ENCODE assay signal across 8 cellular contexts in the genomic region with DNA sequence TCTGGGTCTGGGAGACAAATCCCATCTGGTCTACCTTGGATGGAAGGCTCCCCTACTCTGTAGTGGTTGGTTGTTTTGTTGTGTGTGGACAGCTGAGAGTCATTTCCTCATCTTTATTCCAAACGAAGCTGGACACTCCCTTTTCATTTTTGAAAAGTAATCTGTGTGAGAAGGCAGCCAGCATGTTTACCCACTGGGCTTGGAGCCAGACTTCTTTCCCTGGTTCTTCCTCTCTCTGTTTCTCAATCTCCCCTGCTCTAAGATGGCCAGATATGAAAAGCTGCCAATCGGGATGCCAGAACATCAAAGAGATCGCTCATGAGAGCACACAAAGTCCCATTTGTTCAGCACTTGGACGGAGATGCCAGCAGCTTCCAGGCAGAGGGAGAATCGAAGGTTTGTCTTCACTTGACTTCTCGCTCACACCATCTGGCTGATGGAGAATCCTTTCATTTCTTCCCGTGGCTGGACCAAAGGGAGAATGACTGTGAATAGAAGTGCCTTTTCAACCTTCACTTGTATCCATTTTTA.
A peak's percentile ranks its signal among the peaks of the same experiment; 100 is the strongest.
DNase-seq lines count a peak whose midpoint lies in the region; ATAC-seq, FAIRE-seq and TF ChIP-seq lines count a peak whose summit lies in the region.

No MANE protein-coding gene starts in this region.

- FAIRE-seq in HepG2 (lab: Jason Lieb, UNC), result peak; percentile 95

- peak overlapping the region; percentile 45 for H2AFZ ChIP-seq in HepG2 (ENCODE audit: low read length)

- in situ Hi-C loops in HepG2 (cut with HindIII; ENCODE audit: extremely low pct_ligation_motif_present, low pct_unique_long_range_greater_than_20kb), result loop anchor here (5.0 kb wide), 1 partner anchor 312 kb away; no protein-coding TSS in a partner anchor

- intact Hi-C loops in breast epithelium (cut with DNase I; ENCODE audit: low total_unique reads) (loop anchor here (10.0 kb wide), 1 partner anchor 305 kb away; the partner anchor contains the start of gene AHR), HepG2 (cut with micrococcal nuclease; ENCODE audit: unreplicated experiment) (loop anchor here (1.0 to 10.0 kb wide), 6 partner anchors 31 to 245 kb away; no protein-coding TSS in a partner anchor)
- intact Hi-C loops in activated CD4-positive, alpha-beta T cell treated with anti-CD3 and anti-CD28 coated beads, Interleukin-2, amount 10 ng/mL, durations not matched to agents 24 days and 14 days (cut with micrococcal nuclease), result loop anchor here (10.0 kb wide), 1 partner anchor 415 kb away; no protein-coding TSS in a partner anchor

- H3K4me3 Mint-ChIP-seq in activated CD4-positive, alpha-beta T cell treated with anti-CD3 and anti-CD28 coated beads, Interleukin-2, amount 10 ng/mL, durations not matched to agents 24 days and 14 days, result no peak overlapping the region

- no peaks in the 10 kb centered on the region for H3K79me2 ChIP-seq in HepG2 (ENCODE audit: insufficient read depth, low read length)

- TF ChIP-seq RAD21 in HepG2 (CRISPR knock-in tag; IDR thresholded peaks at IDR 0.05), result no peak; the same call in none of the 2 replicates

- H4K20me1 ChIP-seq in HepG2 (ENCODE audit: insufficient read depth, low read length), result no peaks in the 10 kb centered on the region

- DNase-seq in AG09319 (ENCODE audit: extremely low read depth, low read depth), result peak; percentile 91
- DNase-seq in NCI-H2029 (lab: John Stamatoyannopoulos, UW), result peak; percentile 60
- peak; percentile 85 to 97 for DNase-seq in breast epithelium (ENCODE audit: low spot score in 2 of 2)
- peak; percentile 100 for DNase-seq in HepG2 (ENCODE audit: low spot score)
- DNase-seq in ureter (ENCODE audit: low spot score), result peak; percentile 95
- DNase-seq in activated CD4-positive, CD25-positive, alpha-beta regulatory T cell (lab: John Stamatoyannopoulos, UW), result no peak
- no peak for DNase-seq in activated CD4-positive, alpha-beta T cell treated with anti-CD3 and anti-CD28 coated beads, Interleukin-2, amount 10 ng/mL, durations not matched to agents 24 days and 14 days

- TF ChIP-seq CTCF in AG09319 (IDR thresholded peaks at IDR 0.05; ENCODE audit: low read depth, low read length), result no peak
- no peak for TF ChIP-seq CTCF in breast epithelium (IDR thresholded peaks at IDR 0.05)
- TF ChIP-seq CTCF in HepG2 (CRISPR knock-in tag; IDR thresholded peaks at IDR 0.05), result no peak

- H3K27me3 ChIP-seq in breast epithelium, result no peaks in the 10 kb centered on the region
- no peaks in the 10 kb centered on the region for H3K27me3 ChIP-seq in HepG2 (ENCODE audit: control insufficient read depth in 1 of 2, insufficient read depth in 2 of 2, low read length in 2 of 2)

- H3K4me1 ChIP-seq in breast epithelium (peaks cover 0 to 7% of the 10 kb centered on the region in 2 donors), HepG2 (ENCODE audit: insufficient read depth, low read length) (peaks cover 81% of the 10 kb centered on the region)

- peak overlapping the region in 2 of 3 donors; percentile 9 to 14 for H3K4me3 ChIP-seq in breast epithelium
- H3K4me3 ChIP-seq in HepG2 (replicated peaks in 1 of 3; ENCODE audit: insufficient read depth in 1 of 3, low read depth in 2 of 3, low read length in 3 of 3), result peak overlapping the region; percentile 15 to 51 (median 36); a peak in 5 of 6 replicates

- peak overlapping the region; percentile 65 for H3K4me2 ChIP-seq in HepG2 (ENCODE audit: low read depth, low read length)

- H3K27ac Mint-ChIP-seq in activated CD4-positive, alpha-beta T cell treated with anti-CD3 and anti-CD28 coated beads, Interleukin-2, amount 10 ng/mL, durations not matched to agents 24 days and 14 days, result no peak overlapping the region

- ATAC-seq in HepG2 (peak; percentile 96), HG02759 (IDR thresholded peaks at IDR 0.05; ENCODE audit: unreplicated experiment) (no peak)

- H3K9me3 Mint-ChIP-seq in activated CD4-positive, alpha-beta T cell treated with anti-CD3 and anti-CD28 coated beads, Interleukin-2, amount 10 ng/mL, durations not matched to agents 24 days and 14 days, result no peaks in the 10 kb centered on the region

- peak overlapping the region; percentile 61; the same call in 1 of the 2 replicates for H3K9ac ChIP-seq in HepG2 (ENCODE audit: insufficient read depth, low read depth, low read length)

- no TSS peak for BruUV-seq in HepG2 (replicated peaks; lab: Mats Ljungman, UMichigan)

- H3K27ac ChIP-seq in breast epithelium, result peak overlapping the region; percentile 81 to 84
- peak overlapping the region; percentile 76 for H3K27ac ChIP-seq in HepG2 (ENCODE audit: extremely low read length, insufficient read depth, low read length)

- TF ChIP-seq POLR2A in breast epithelium (IDR thresholded peaks at IDR 0.05), result no peak
- TF ChIP-seq POLR2A in HepG2 (IDR thresholded peaks at IDR 0.05; ENCODE audit: insufficient read depth in 1 of 2, low read depth in 2 of 2, low read length in 2 of 2), result peak in 1 of 2 experiments; percentile 41; a peak in 1 of 4 replicates

- CTCF ChIA-PET in HepG2 (lab: Yijun Ruan, JAX; ENCODE audit: low intra/inter-chr PET ratio, low total read pairs), result no interaction called here

- H3K27me3 Mint-ChIP-seq in activated CD4-positive, alpha-beta T cell treated with anti-CD3 and anti-CD28 coated beads, Interleukin-2, amount 10 ng/mL, durations not matched to agents 24 days and 14 days, result peaks cover 16% of the 10 kb centered on the region

- WGBS in HepG2 (ENCODE audit: low lambda C conversion rate), result 2% methylated on average over 7 of the region's 7 CpGs

- peak; percentile 49 to 98; a peak in 2 of 4 replicates for TF ChIP-seq EP300 in HepG2 (IDR thresholded peaks at IDR 0.05; ENCODE audit: low read depth in 2 of 2, low read length in 2 of 2)
- peak; percentile 96 for TF ChIP-seq EP300 in HepG2 (CRISPR knock-in tag; IDR thresholded peaks at IDR 0.05; ENCODE audit: borderline replicate concordance)

- H3K36me3 Mint-ChIP-seq in activated CD4-positive, alpha-beta T cell treated with anti-CD3 and anti-CD28 coated beads, Interleukin-2, amount 10 ng/mL, durations not matched to agents 24 days and 14 days (ENCODE audit: low read depth), result no peaks in the 10 kb centered on the region

- POLR2A ChIA-PET in HepG2 (lab: Yijun Ruan, JAX), result interaction anchor here (0.9 to 1.7 kb wide), 16 partner anchors 9 to 308 kb away, joined by 3 to 20 read pairs (median 6); partner anchors contain the start of gene AHR

- H3K4me1 Mint-ChIP-seq in activated CD4-positive, alpha-beta T cell treated with anti-CD3 and anti-CD28 coated beads, Interleukin-2, amount 10 ng/mL, durations not matched to agents 24 days and 14 days, result peaks cover 3% of the 10 kb centered on the region

- H3K9me3 ChIP-seq in breast epithelium (no peaks in the 10 kb centered on the region), HepG2 (ENCODE audit: low read length) (no peaks in the 10 kb centered on the region)

- H3K36me3 ChIP-seq in breast epithelium, result no peaks in the 10 kb centered on the region
- H3K36me3 ChIP-seq in HepG2 (replicated peaks in 1 of 2; ENCODE audit: control insufficient read depth in 1 of 2, insufficient read depth in 2 of 2, low read length in 2 of 2), result no peaks in the 10 kb centered on the region

TF ChIP-seq in HepG2, 621 proteins besides CTCF, POLR2A, EP300 and RAD21 (continues in another document):
- TF ChIP-seq ZMYM3 (CRISPR knock-in tag; IDR thresholded peaks at IDR 0.05), result peak; percentile 90
- peak; percentile 99 for TF ChIP-seq NCOA2 (CRISPR knock-in tag; IDR thresholded peaks at IDR 0.05)
- no peak for TF ChIP-seq IRX3 (CRISPR knock-in tag; IDR thresholded peaks at IDR 0.05; ENCODE audit: borderline replicate concordance, low read depth)
- TF ChIP-seq ELF3 (CRISPR knock-in tag; IDR thresholded peaks at IDR 0.05), result peak; percentile 95
- TF ChIP-seq, protein P1, sequence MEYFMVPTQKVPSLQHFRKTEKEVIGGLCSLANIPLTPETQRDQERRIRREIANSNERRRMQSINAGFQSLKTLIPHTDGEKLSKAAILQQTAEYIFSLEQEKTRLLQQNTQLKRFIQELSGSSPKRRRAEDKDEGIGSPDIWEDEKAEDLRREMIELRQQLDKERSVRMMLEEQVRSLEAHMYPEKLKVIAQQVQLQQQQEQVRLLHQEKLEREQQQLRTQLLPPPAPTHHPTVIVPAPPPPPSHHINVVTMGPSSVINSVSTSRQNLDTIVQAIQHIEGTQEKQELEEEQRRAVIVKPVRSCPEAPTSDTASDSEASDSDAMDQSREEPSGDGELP (IDR thresholded peaks at IDR 0.05; ENCODE audit: borderline replicate concordance, low read depth), result peak; percentile 94
- TF ChIP-seq ZNF414 (CRISPR knock-in tag; IDR thresholded peaks at IDR 0.05), result peak; percentile 68; the same call in 1 of the 2 replicates
- TF ChIP-seq DR1 (CRISPR knock-in tag; IDR thresholded peaks at IDR 0.05), result 0 out of 2 replicates have a peak, but pooled peaks have one; percentile 33
- peak; percentile 100 for TF ChIP-seq SALL1 (CRISPR knock-in tag; IDR thresholded peaks at IDR 0.05)

Comparison
In these comparisons a context has a peak if more than half of its experiments do, and no peak if none do; other contexts are left out.
1. DNase-seq: peak in AG09319 (single experiment), NCI-H2029 (single experiment), breast epithelium (2 of 2), HepG2 (single experiment) and ureter (single experiment); none in activated CD4-positive, CD25-positive, alpha-beta regulatory T cell (0 of 4) and activated CD4-positive, alpha-beta T cell treated with anti-CD3 and anti-CD28 coated beads, Interleukin-2, amount 10 ng/mL, durations not matched to agents 24 days and 14 days (single experiment).